19 cellular contexts compared by ENCODE assay signal in genomic region chr1:246836169-246836568, GRCh38.
DNase-seq lines count a peak whose midpoint lies in the region; ATAC-seq lines count a peak whose summit lies in the region.
"Had no signal": no experiment of that assay in that cellular context is flagged by ENCODE, and none has a peak within 500 bp of the region (broad histone marks: within the 10 kb centered on the region; RNA-seq: fewer than 3 reads in every experiment).

No MANE protein-coding gene starts in this region.

- intact Hi-C loops in posterior cingulate gyrus (cut with DNase I) = no loop called here

- POLR2A ChIA-PET in naive thymus-derived CD8-positive, alpha-beta T cell (lab: Charles Lee) = no interaction called here

- H3K4me1 Mint-ChIP-seq in naive thymus-derived CD8-positive, alpha-beta T cell = peaks cover 0 to 6% (median 5%) of the 10 kb centered on the region in 4 donors
- H3K4me1 Mint-ChIP-seq: H9 had no signal

- ATAC-seq in naive thymus-derived CD8-positive, alpha-beta T cell = no peak
- ATAC-seq: activated CD8-positive, alpha-beta memory T cell treated with anti-CD3 and anti-CD28 coated beads, Interleukin-2, amount 10 ng/mL, durations not matched to agents 7 days and 5 days had no signal

- H3K36me3 Mint-ChIP-seq in naive thymus-derived CD8-positive, alpha-beta T cell = peaks cover 0 to 18% (median 6%) of the 10 kb centered on the region in 3 donors
- H3K36me3 Mint-ChIP-seq: naive B cell had no signal

- H3K9me3 Mint-ChIP-seq in naive thymus-derived CD8-positive, alpha-beta T cell = no peaks in the 10 kb centered on the region
- H3K9me3 Mint-ChIP-seq: H9, naive B cell had no signal

- H3K27me3 Mint-ChIP-seq in naive thymus-derived CD8-positive, alpha-beta T cell = peaks cover 5 to 12% (median 7%) of the 10 kb centered on the region in 5 donors
- H3K27me3 Mint-ChIP-seq: naive B cell had no signal

- H3K4me3 Mint-ChIP-seq in naive thymus-derived CD8-positive, alpha-beta T cell = no peak overlapping the region
- H3K4me3 Mint-ChIP-seq: activated CD8-positive, alpha-beta memory T cell treated with anti-CD3 and anti-CD28 coated beads, Interleukin-2, amount 10 ng/mL, durations not matched to agents 7 days and 5 days; H9; naive B cell had no signal

- no peak overlapping the region for H3K27ac Mint-ChIP-seq in naive thymus-derived CD8-positive, alpha-beta T cell
- H3K27ac Mint-ChIP-seq: activated CD8-positive, alpha-beta memory T cell treated with anti-CD3 and anti-CD28 coated beads, Interleukin-2, amount 10 ng/mL, durations not matched to agents 7 days and 5 days; H9; naive B cell had no signal

- DNase-seq in DMS 273 (lab: John Stamatoyannopoulos, UW; ENCODE audit: unreplicated experiment) (peak; percentile 76), HS-5 (ENCODE audit: low read depth) (peak; percentile 20), amniotic epithelial cell (ENCODE audit: low read depth) (peak; percentile 14), fibroblast of peridontal ligament (ENCODE audit: extremely low read depth) (peak; percentile 19), NCI-H1048 (lab: John Stamatoyannopoulos, UW) (no peak), posterior cingulate gyrus (no peak)
- no peak for DNase-seq in naive thymus-derived CD8-positive, alpha-beta T cell
- DNase-seq: activated CD4-positive, CD25-positive, alpha-beta regulatory T cell treated with anti-CD3 and anti-CD28 coated beads, Interleukin-2, amount 50 U/mL, for 72 hours; activated CD8-positive, alpha-beta memory T cell treated with anti-CD3 and anti-CD28 coated beads, Interleukin-2, amount 10 ng/mL, durations not matched to agents 7 days and 5 days; activated effector memory CD4-positive, alpha-beta T cell treated with Interleukin-2 at 50 U/mL for 16 hours; amniotic stem cell; glutamatergic neuron; H9; naive B cell; NCI-H187; stimulated activated CD4-positive, alpha-beta T cell treated with anti-CD3 and anti-CD28 coated beads, Interleukin-4, amount 100 ng/mL, for 4 hours; stimulated activated CD8-positive, alpha-beta memory T cell treated with anti-CD3 and anti-CD28 coated beads, Interleukin-4, amount 100 ng/mL, for 48 hours; substantia nigra; T1000 had no signal

Comparison
In these comparisons a context has a peak if more than half of its experiments do, and no peak if none do; other contexts are left out.
1. DNase-seq: peak in DMS 273 (single experiment), HS-5 (single experiment), amniotic epithelial cell (single experiment) and fibroblast of peridontal ligament (single experiment); none in NCI-H1048 (single experiment), naive thymus-derived CD8-positive, alpha-beta T cell (0 of 10) and posterior cingulate gyrus (0 of 10).